In the genomic region with DNA sequence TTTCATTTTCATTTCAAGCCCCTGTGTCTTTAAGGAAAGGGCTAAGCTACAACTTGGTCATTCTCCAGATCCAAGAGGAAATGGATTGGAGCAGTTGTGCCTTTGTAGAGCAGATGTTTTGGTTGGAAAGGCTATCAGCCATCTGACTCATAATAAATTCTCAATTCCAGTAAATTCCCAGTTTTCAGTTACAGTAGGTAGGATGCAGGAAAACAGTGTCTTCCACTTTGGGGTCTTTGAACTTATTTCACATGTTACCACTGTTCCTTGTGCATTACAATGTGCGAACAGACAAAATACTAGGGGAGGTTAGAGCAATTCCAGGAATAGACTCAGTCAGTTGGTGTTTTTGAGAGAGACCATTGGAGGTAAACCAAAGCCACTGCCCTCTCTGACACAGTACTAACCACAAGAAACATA, we compare ENCODE assay signal across 11 cellular contexts.
DNase-seq lines count a peak whose midpoint lies in the region; ATAC-seq, FAIRE-seq and TF ChIP-seq lines count a peak whose summit lies in the region.
"Had no signal": no experiment of that assay in that cellular context is flagged by ENCODE, and none has a peak within 500 bp of the region (broad histone marks: within the 10 kb centered on the region; RNA-seq: fewer than 3 reads in every experiment).

No MANE protein-coding gene starts in this region.

- H3K9me3 ChIP-seq in astrocyte (ENCODE audit: insufficient read depth, low read depth, low read length) = no peaks in the 10 kb centered on the region
- no peaks in the 10 kb centered on the region for H3K9me3 ChIP-seq in right atrium auricular region

- H3K36me3 Mint-ChIP-seq in astrocyte (ENCODE audit: low read depth, unreplicated experiment) = no peaks in the 10 kb centered on the region
- H3K36me3 Mint-ChIP-seq in stimulated activated effector memory CD8-positive, alpha-beta T cell treated with anti-CD3 and anti-CD28 coated beads, Interleukin-12 subunit alpha, Interleukin-12 subunit beta, amount 100 ng/mL, for 72 hours = no peaks in the 10 kb centered on the region

- no peaks in the 10 kb centered on the region for H4K20me1 ChIP-seq in astrocyte (ENCODE audit: insufficient read depth, low read length)

- ATAC-seq in stimulated activated effector memory CD8-positive, alpha-beta T cell treated with anti-CD3 and anti-CD28 coated beads, Interleukin-12 subunit alpha, Interleukin-12 subunit beta, amount 100 ng/mL, for 72 hours = peak; percentile 89
- no peak for ATAC-seq in GM21786 (IDR thresholded peaks at IDR 0.05; ENCODE audit: unreplicated experiment)
- ATAC-seq: T-cell had no signal

- H3K4me1 ChIP-seq in astrocyte (ENCODE audit: insufficient read depth, low read length) (peaks cover 17% of the 10 kb centered on the region), right atrium auricular region (peaks cover 0 to 27% of the 10 kb centered on the region in 2 donors)

- no peaks in the 10 kb centered on the region for H3K27me3 ChIP-seq in astrocyte (ENCODE audit: insufficient read depth, low read length)
- no peaks in the 10 kb centered on the region for H3K27me3 ChIP-seq in right atrium auricular region

- H3K79me2 ChIP-seq in astrocyte (ENCODE audit: insufficient read depth, low read length) = no peaks in the 10 kb centered on the region

- H3K36me3 ChIP-seq in astrocyte (ENCODE audit: insufficient read depth, low read length) (no peaks in the 10 kb centered on the region), right atrium auricular region (no peaks in the 10 kb centered on the region)

- H3K27me3 Mint-ChIP-seq in astrocyte (ENCODE audit: low read depth, unreplicated experiment) = no peaks in the 10 kb centered on the region
- H3K27me3 Mint-ChIP-seq: T-cell had no signal

- no peak for TF ChIP-seq CTCF in astrocyte (IDR thresholded peaks at IDR 0.05; ENCODE audit: insufficient read depth, low read depth, low read length)
- TF ChIP-seq CTCF in right atrium auricular region (IDR thresholded peaks at IDR 0.05) = no peak

- no peak overlapping the region for H2AFZ ChIP-seq in astrocyte (ENCODE audit: low read depth, low read length)

- peak overlapping the region; percentile 58 for H3K27ac Mint-ChIP-seq in astrocyte (ENCODE audit: unreplicated experiment)
- H3K27ac Mint-ChIP-seq in stimulated activated effector memory CD8-positive, alpha-beta T cell treated with anti-CD3 and anti-CD28 coated beads, Interleukin-12 subunit alpha, Interleukin-12 subunit beta, amount 100 ng/mL, for 72 hours = peak overlapping the region; percentile 20
- H3K27ac Mint-ChIP-seq: T-cell had no signal

- FAIRE-seq in astrocyte (lab: Jason Lieb, UNC) = peak; percentile 84

- peaks cover 18% of the 10 kb centered on the region for H3K4me1 Mint-ChIP-seq in astrocyte (ENCODE audit: low read depth, unreplicated experiment)
- peaks cover 22% of the 10 kb centered on the region for H3K4me1 Mint-ChIP-seq in stimulated activated effector memory CD8-positive, alpha-beta T cell treated with anti-CD3 and anti-CD28 coated beads, Interleukin-12 subunit alpha, Interleukin-12 subunit beta, amount 100 ng/mL, for 72 hours

- no peak overlapping the region for H3K9ac ChIP-seq in astrocyte (ENCODE audit: low read length)

- peak overlapping the region; percentile 79 for H3K4me2 ChIP-seq in astrocyte (ENCODE audit: low read length)

- peak overlapping the region; percentile 31 for H3K4me3 ChIP-seq in astrocyte (ENCODE audit: insufficient read depth, low read depth, low read length)
- no peak overlapping the region for H3K4me3 ChIP-seq in right atrium auricular region

- no peaks in the 10 kb centered on the region for H3K9me3 Mint-ChIP-seq in astrocyte (ENCODE audit: unreplicated experiment)
- no peaks in the 10 kb centered on the region for H3K9me3 Mint-ChIP-seq in stimulated activated effector memory CD8-positive, alpha-beta T cell treated with anti-CD3 and anti-CD28 coated beads, Interleukin-12 subunit alpha, Interleukin-12 subunit beta, amount 100 ng/mL, for 72 hours
- H3K9me3 Mint-ChIP-seq: T-cell had no signal

- no peak overlapping the region for H3K4me3 Mint-ChIP-seq in astrocyte (ENCODE audit: unreplicated experiment)
- H3K4me3 Mint-ChIP-seq in stimulated activated effector memory CD8-positive, alpha-beta T cell treated with anti-CD3 and anti-CD28 coated beads, Interleukin-12 subunit alpha, Interleukin-12 subunit beta, amount 100 ng/mL, for 72 hours = no peak overlapping the region
- H3K4me3 Mint-ChIP-seq: T-cell had no signal

- DNase-seq in HCEC 1CT = peak; percentile 84
- DNase-seq in astrocyte (ENCODE audit: low read depth) = peak; percentile 90
- no peak for DNase-seq in right atrium auricular region (ENCODE audit: low spot score)
- no peak for DNase-seq in stimulated activated effector memory CD8-positive, alpha-beta T cell treated with anti-CD3 and anti-CD28 coated beads, Interleukin-12 subunit alpha, Interleukin-12 subunit beta, amount 100 ng/mL, for 72 hours (ENCODE audit: low spot score in 2 of 2)
- no peak for DNase-seq in NCI-H526 treated with DMSO at 0.1 percent for 48 hours (lab: John Stamatoyannopoulos, UW)
- DNase-seq in HK-2 (ENCODE audit: unreplicated experiment) = no peak
- DNase-seq in activated CD4-positive, alpha-beta T cell treated with anti-CD3 and anti-CD28 coated beads, Interleukin-2, amount 50 U/mL, for 1 hour = no peak
- DNase-seq: activated T-cell treated with anti-CD3 and anti-CD28 coated beads, Interleukin-2, amount 50 U/mL, for 48 hours; NCI-H1694 treated with DMSO at 0.1 percent for 48 hours; T-cell had no signal

- peak overlapping the region; percentile 64 for H3K27ac ChIP-seq in astrocyte (ENCODE audit: low read depth, low read length)
- H3K27ac ChIP-seq in right atrium auricular region = peak overlapping the region; percentile 66 to 68

Comparison
In these comparisons a context has a peak if more than half of its experiments do, and no peak if none do; other contexts are left out.
1. DNase-seq: peak in HCEC 1CT (single experiment) and astrocyte (single experiment); none in right atrium auricular region (single experiment), stimulated activated effector memory CD8-positive, alpha-beta T cell treated with anti-CD3 and anti-CD28 coated beads, Interleukin-12 subunit alpha, Interleukin-12 subunit beta, amount 100 ng/mL, for 72 hours (0 of 2), NCI-H526 treated with DMSO at 0.1 percent for 48 hours (single experiment), HK-2 (single experiment) and activated CD4-positive, alpha-beta T cell treated with anti-CD3 and anti-CD28 coated beads, Interleukin-2, amount 50 U/mL, for 1 hour (single experiment).